8 cellular contexts compared by ENCODE assay signal in genomic region chr14:78959674-78960264, GRCh38.
DNase-seq lines count a peak whose midpoint lies in the region; ATAC-seq and TF ChIP-seq lines count a peak whose summit lies in the region.

No MANE protein-coding gene starts in this region.

- no peaks in the 10 kb centered on the region for H4K20me1 ChIP-seq in GM23248 (ENCODE audit: insufficient read depth)
- H4K20me1 ChIP-seq in MM.1S (ENCODE audit: insufficient read depth, low read length), result no peaks in the 10 kb centered on the region

- H3K36me3 ChIP-seq in GM23248 (ENCODE audit: low read depth) (no peaks in the 10 kb centered on the region), MM.1S (replicated peaks; ENCODE audit: insufficient read depth, low read length) (no peaks in the 10 kb centered on the region), adipocyte (ENCODE audit: control insufficient read depth, insufficient read depth, low read length, severe bottlenecking) (no peaks in the 10 kb centered on the region)

- 11 to 15% methylated on average over 9 of the region's 9 CpGs for WGBS in GM23248 (ENCODE audit: low coverage in 1 of 2, low lambda C conversion rate in 2 of 2, missing lambda C conversion rate in 2 of 2), 2 experiments

- no peaks in the 10 kb centered on the region for H3K9me2 ChIP-seq in GM23248 (ENCODE audit: insufficient read depth)
- no peaks in the 10 kb centered on the region for H3K9me2 ChIP-seq in MM.1S (replicated peaks; ENCODE audit: insufficient read depth, low read length)

- H3K9me3 ChIP-seq in GM23248 (ENCODE audit: low read depth) (no peaks in the 10 kb centered on the region), MM.1S (replicated peaks; ENCODE audit: insufficient read depth, low read length) (no peaks in the 10 kb centered on the region), adipocyte (ENCODE audit: control insufficient read depth, low read length) (no peaks in the 10 kb centered on the region)

- H3K27ac ChIP-seq in GM23248, result no peak overlapping the region
- no peak overlapping the region for H3K27ac ChIP-seq in MM.1S (ENCODE audit: low read length)

- H3K4me3 ChIP-seq in GM23248 (peak overlapping the region; percentile 63), MM.1S (ENCODE audit: low read length) (no peak overlapping the region), adipocyte (ENCODE audit: low read length) (peak overlapping the region; percentile 65)

- H3K4me2 ChIP-seq in GM23248 (ENCODE audit: unreplicated experiment) (peak overlapping the region; percentile 86), MM.1S (ENCODE audit: low read depth, low read length) (no peak overlapping the region)

- TF ChIP-seq CTCF in MM.1S (IDR thresholded peaks at IDR 0.05; ENCODE audit: low read length), result peak; percentile 65

- in situ Hi-C loops in GM23248 (cut with MboI), result loop anchor here (25.0 kb wide), 1 partner anchor 1903 kb away; no protein-coding TSS in a partner anchor

- peak overlapping the region; percentile 80 for H2AFZ ChIP-seq in GM23248
- no peak overlapping the region for H2AFZ ChIP-seq in MM.1S (ENCODE audit: low read length)

- H3K9ac ChIP-seq in GM23248 (peak overlapping the region; percentile 55), MM.1S (ENCODE audit: low read length) (no peak overlapping the region), adipocyte (ENCODE audit: low read length) (peak overlapping the region; percentile 70)

- peak; percentile 84 for DNase-seq in DMS79 treated with DMSO at 0.1 percent for 48 hours (lab: John Stamatoyannopoulos, UW)
- DNase-seq in GM23248, result peak; percentile 84
- DNase-seq in MM.1S, result peak; percentile 25
- peak; percentile 2 for DNase-seq in SHP77 treated with DMSO at 0.1 percent for 48 hours (lab: John Stamatoyannopoulos, UW)
- DNase-seq in adipocyte (ENCODE audit: low read depth), result peak; percentile 89
- DNase-seq in left cardiac atrium, result peak; percentile 68
- DNase-seq in retina, result peak; percentile 69

- ATAC-seq in left cardiac atrium (peak; percentile 70 to 72), HG03045 (IDR thresholded peaks at IDR 0.05; ENCODE audit: unreplicated experiment) (no peak)

- intact Hi-C loops in left cardiac atrium (cut with DNase I), result loop anchor here in 1 of 2 donors (10.0 kb wide), 1 partner anchor 1895 kb away; no protein-coding TSS in a partner anchor

- H3K4me1 ChIP-seq in GM23248 (ENCODE audit: insufficient read depth), result no peaks in the 10 kb centered on the region; the same call in 1 of the 2 replicates
- no peaks in the 10 kb centered on the region for H3K4me1 ChIP-seq in MM.1S (ENCODE audit: low read length)
- peaks cover 5% of the 10 kb centered on the region for H3K4me1 ChIP-seq in adipocyte (ENCODE audit: control insufficient read depth, insufficient read depth, low read length)

- H3K27me3 ChIP-seq in GM23248 (replicated peaks; ENCODE audit: insufficient read depth), result no peaks in the 10 kb centered on the region
- no peaks in the 10 kb centered on the region for H3K27me3 ChIP-seq in MM.1S (replicated peaks; ENCODE audit: insufficient read depth, low read length)
- H3K27me3 ChIP-seq in adipocyte (replicated peaks; ENCODE audit: control insufficient read depth, insufficient read depth, low read length), result no peaks in the 10 kb centered on the region

- H3F3A ChIP-seq in GM23248 (ENCODE audit: insufficient read depth), result no peaks in the 10 kb centered on the region
- H3F3A ChIP-seq in MM.1S (ENCODE audit: insufficient read depth, low read length), result no peaks in the 10 kb centered on the region

- H3K79me2 ChIP-seq in GM23248 (ENCODE audit: insufficient read depth) (no peaks in the 10 kb centered on the region), MM.1S (ENCODE audit: low read length) (no peaks in the 10 kb centered on the region)

Comparison
In these comparisons a context has a peak if more than half of its experiments do, and no peak if none do; other contexts are left out.
1. DNase-seq: peak in every context shown above with its lines; median percentile 89 in adipocyte; 84 in DMS79 treated with DMSO at 0.1 percent for 48 hours; 84 in GM23248; 69 in retina; 68 in left cardiac atrium; 25 in MM.1S; 2 in SHP77 treated with DMSO at 0.1 percent for 48 hours.